ENCODE assay signal across 20 cellular contexts in the genomic region with DNA sequence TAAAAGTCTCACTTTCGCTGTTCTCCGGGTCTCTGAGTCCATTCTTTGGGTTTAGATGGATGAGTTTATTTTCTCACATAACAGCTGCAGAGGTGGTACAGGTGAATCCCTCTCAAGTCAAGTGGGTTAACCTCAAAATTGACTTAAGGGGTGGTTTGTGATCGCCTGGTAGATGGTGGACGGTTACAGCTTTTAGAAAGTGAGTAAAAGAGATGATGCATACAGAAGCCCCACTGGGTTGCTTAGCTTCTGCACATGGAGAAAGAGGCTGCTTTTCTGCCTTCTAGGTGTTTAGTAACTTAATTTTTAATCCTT.
"Had no signal": no experiment of that assay in that cellular context is flagged by ENCODE, and none has a peak within 500 bp of the region (broad histone marks: within the 10 kb centered on the region; RNA-seq: fewer than 3 reads in every experiment).

No MANE protein-coding gene starts in this region.

- H3K4me1 ChIP-seq: foreskin keratinocyte, parathyroid adenoma, uterus had no signal

- H3K4me3 ChIP-seq: tibial nerve, uterus had no signal

- ATAC-seq: activated T-cell treated with anti-CD3 and anti-CD28 coated beads, Interleukin-2, amount 50 U/mL, for 72 hours; foreskin keratinocyte; left lobe of liver had no signal

- DNase-seq: activated CD4-positive, alpha-beta T cell treated with anti-CD3 and anti-CD28 coated beads, Interleukin-2, amount 10 ng/mL, durations not matched to agents 7 days and 5 days; activated CD4-positive, CD25-positive, alpha-beta regulatory T cell; activated CD8-positive, alpha-beta memory T cell treated with anti-CD3 and anti-CD28 coated beads, Interleukin-2, amount 50 U/mL, for 48 hours; activated gamma-delta T cell; activated T-cell treated with anti-CD3 and anti-CD28 coated beads, Interleukin-2, amount 50 U/mL, for 72 hours; amniotic stem cell; effector CD4-positive, alpha-beta T cell; foreskin keratinocyte; glutamatergic neuron; naive B cell; stimulated activated CD4-positive, alpha-beta T cell treated with anti-CD3 and anti-CD28 coated beads, Interleukin-12 subunit alpha, Interleukin-12 subunit beta, amount 100 ng/mL, for 4 hours; stimulated activated CD4-positive, alpha-beta T cell treated with anti-CD3 and anti-CD28 coated beads, Interleukin-2, amount 100 ng/mL, for 24 hours; T-helper 2 cell; uterus had no signal

- H3K79me2 ChIP-seq: parathyroid adenoma had no signal

- FAIRE-seq: colon had no signal

- H3K36me3 ChIP-seq: neutrophil, tibial nerve, uterus had no signal

- H3K27ac Mint-ChIP-seq: activated CD4-positive, alpha-beta T cell treated with anti-CD3 and anti-CD28 coated beads, Interleukin-2, amount 10 ng/mL, durations not matched to agents 7 days and 5 days; activated naive CD8-positive, alpha-beta T cell; activated T-cell treated with anti-CD3 and anti-CD28 coated beads, Interleukin-2, amount 50 U/mL, for 72 hours had no signal

- H3K27ac ChIP-seq: foreskin keratinocyte, neutrophil, parathyroid adenoma, tibial nerve, uterus had no signal

- H2AFZ ChIP-seq: parathyroid adenoma had no signal

- H3K9ac ChIP-seq: parathyroid adenoma had no signal

- H3K9me3 ChIP-seq: neutrophil, uterus had no signal

- H3K4me3 Mint-ChIP-seq: activated CD4-positive, alpha-beta T cell treated with anti-CD3 and anti-CD28 coated beads, Interleukin-2, amount 10 ng/mL, durations not matched to agents 7 days and 5 days; activated naive CD8-positive, alpha-beta T cell; activated T-cell treated with anti-CD3 and anti-CD28 coated beads, Interleukin-2, amount 50 U/mL, for 72 hours had no signal
